ENCODE assay signal across 18 cellular contexts in the genomic region with DNA sequence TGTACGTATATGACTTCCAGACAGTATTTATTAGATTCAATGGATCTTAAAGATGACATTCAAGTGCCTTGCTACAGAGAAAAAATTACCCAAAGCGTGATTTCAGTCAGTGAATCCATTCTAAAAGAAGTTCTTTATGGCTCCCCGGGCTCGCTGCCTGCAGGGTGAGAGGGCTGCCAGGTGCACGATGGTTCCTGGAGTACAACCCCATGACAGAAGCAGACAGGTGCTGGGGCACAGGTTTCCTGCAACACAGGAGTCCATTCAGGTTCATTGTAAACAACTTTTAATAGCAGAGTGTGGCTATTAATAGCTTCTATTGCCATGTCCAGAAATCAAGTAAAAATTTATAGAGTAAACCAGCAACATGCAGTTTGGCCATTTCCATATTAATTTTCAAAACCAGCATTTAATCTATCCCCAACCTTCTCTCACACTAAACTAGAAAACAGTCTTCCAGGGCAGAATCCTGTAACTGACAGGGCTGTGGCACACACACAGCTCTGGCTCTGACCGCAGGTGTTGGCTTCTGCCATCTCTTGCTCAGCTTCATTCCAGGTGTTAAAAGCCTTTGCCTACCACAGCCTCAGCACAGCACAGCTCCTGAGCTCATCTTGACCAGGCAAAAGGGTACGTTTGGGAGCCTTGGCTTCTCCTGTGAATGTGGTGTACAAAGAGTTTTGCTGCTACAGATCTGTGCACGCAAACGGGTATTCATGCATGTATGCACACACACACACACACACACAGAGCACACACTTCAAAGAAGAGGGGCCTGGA.
A peak's percentile ranks its signal among the peaks of the same experiment; 100 is the strongest.
DNase-seq lines count a peak whose midpoint lies in the region; ATAC-seq and TF ChIP-seq lines count a peak whose summit lies in the region.
"Had no signal": no experiment of that assay in that cellular context is flagged by ENCODE, and none has a peak within 500 bp of the region (broad histone marks: within the 10 kb centered on the region; RNA-seq: fewer than 3 reads in every experiment).

No MANE protein-coding gene starts in this region.

- peaks cover 65% of the 10 kb centered on the region for H3K36me3 Mint-ChIP-seq in nephron progenitor cell (ENCODE audit: low read depth)
- H3K36me3 Mint-ChIP-seq in activated T-helper 2 cell treated with anti-CD3 and anti-CD28 coated beads, Interferon-gamma antibody, Interleukin-2, Interleukin-4, amounts not matched to agents 10 μg/mL and 5 μg/mL and 100 μg/mL, durations not matched to agents 14 hours and 24 hours and 36 hours (ENCODE audit: low read depth): no peaks in the 10 kb centered on the region

- H3K4me3 Mint-ChIP-seq in nephron progenitor cell: no peak overlapping the region
- no peak overlapping the region for H3K4me3 Mint-ChIP-seq in activated T-helper 2 cell treated with anti-CD3 and anti-CD28 coated beads, Interferon-gamma antibody, Interleukin-2, Interleukin-4, amounts not matched to agents 10 μg/mL and 5 μg/mL and 100 μg/mL, durations not matched to agents 14 hours and 24 hours and 36 hours (ENCODE audit: low read depth)
- H3K4me3 Mint-ChIP-seq: activated T-helper 17 cell treated with anti-CD3 and anti-CD28 coated beads, Interleukin-2, amount 50 U/mL, for 72 hours had no signal

- H3K27ac Mint-ChIP-seq in nephron progenitor cell: peak overlapping the region; percentile 71
- H3K27ac Mint-ChIP-seq in activated T-helper 2 cell treated with anti-CD3 and anti-CD28 coated beads, Interferon-gamma antibody, Interleukin-2, Interleukin-4, amounts not matched to agents 10 μg/mL and 5 μg/mL and 100 μg/mL, durations not matched to agents 14 hours and 24 hours and 36 hours: no peak overlapping the region
- H3K27ac Mint-ChIP-seq: activated T-helper 17 cell treated with anti-CD3 and anti-CD28 coated beads, Interleukin-2, amount 50 U/mL, for 72 hours had no signal

- peaks cover 13% of the 10 kb centered on the region for H3K9me3 Mint-ChIP-seq in nephron progenitor cell
- H3K9me3 Mint-ChIP-seq in activated T-helper 2 cell treated with anti-CD3 and anti-CD28 coated beads, Interferon-gamma antibody, Interleukin-2, Interleukin-4, amounts not matched to agents 10 μg/mL and 5 μg/mL and 100 μg/mL, durations not matched to agents 14 hours and 24 hours and 36 hours: no peaks in the 10 kb centered on the region
- H3K9me3 Mint-ChIP-seq: activated T-helper 17 cell treated with anti-CD3 and anti-CD28 coated beads, Interleukin-2, amount 50 U/mL, for 72 hours had no signal

- intact Hi-C loops in activated T-helper 2 cell treated with anti-CD3 and anti-CD28 coated beads, Interferon-gamma antibody, Interleukin-2, Interleukin-4, amounts not matched to agents 10 μg/mL and 5 μg/mL and 100 μg/mL, durations not matched to agents 14 hours and 24 hours and 36 hours (cut with micrococcal nuclease): no loop called here

- DNase-seq in DMS79 treated with DMSO at 0.1 percent for 48 hours (lab: John Stamatoyannopoulos, UW) (peak; percentile 73), NCI-H2029 (lab: John Stamatoyannopoulos, UW) (peak; percentile 50), NCI-H69 (lab: John Stamatoyannopoulos, UW) (peak; percentile 65), nephron progenitor cell (no peak), hypothalamus (lab: John Stamatoyannopoulos, UW) (no peak), G401 (ENCODE audit: low spot score) (no peak)
- no peak for DNase-seq in activated T-helper 2 cell treated with anti-CD3 and anti-CD28 coated beads, Interferon-gamma antibody, Interleukin-2, Interleukin-4, amounts not matched to agents 10 μg/mL and 5 μg/mL and 100 μg/mL, durations not matched to agents 14 hours and 24 hours and 36 hours (ENCODE audit: low spot score)
- DNase-seq: activated CD4-positive, alpha-beta T cell treated with anti-CD3 and anti-CD28 coated beads for 1 hour; GOT3; Kasumi-1; left colon; midbrain; NCI-H2227 treated with DMSO at 0.1 percent for 48 hours; OCI-M1; stimulated activated CD4-positive, alpha-beta T cell treated with anti-CD3 and anti-CD28 coated beads, Interleukin-12 subunit alpha, Interleukin-12 subunit beta, amount 100 ng/mL, for 4 hours; T1000 had no signal

- TF ChIP-seq CTCF in nephron progenitor cell (IDR thresholded peaks at IDR 0.05): no peak

- no peak for ATAC-seq in GM21390 (IDR thresholded peaks at IDR 0.05; ENCODE audit: unreplicated experiment)
- ATAC-seq: activated T-helper 17 cell treated with anti-CD3 and anti-CD28 coated beads, Interleukin-2, amount 50 U/mL, for 72 hours; left colon had no signal

- H3K4me1 Mint-ChIP-seq in nephron progenitor cell: peaks cover 9% of the 10 kb centered on the region
- no peaks in the 10 kb centered on the region for H3K4me1 Mint-ChIP-seq in activated T-helper 2 cell treated with anti-CD3 and anti-CD28 coated beads, Interferon-gamma antibody, Interleukin-2, Interleukin-4, amounts not matched to agents 10 μg/mL and 5 μg/mL and 100 μg/mL, durations not matched to agents 14 hours and 24 hours and 36 hours (ENCODE audit: low read depth)
- H3K4me1 Mint-ChIP-seq: activated T-helper 17 cell treated with anti-CD3 and anti-CD28 coated beads, Interleukin-2, amount 50 U/mL, for 72 hours had no signal

- peaks cover 3% of the 10 kb centered on the region for H3K27me3 Mint-ChIP-seq in nephron progenitor cell (ENCODE audit: low read depth, poor library complexity)
- no peaks in the 10 kb centered on the region for H3K27me3 Mint-ChIP-seq in activated T-helper 2 cell treated with anti-CD3 and anti-CD28 coated beads, Interferon-gamma antibody, Interleukin-2, Interleukin-4, amounts not matched to agents 10 μg/mL and 5 μg/mL and 100 μg/mL, durations not matched to agents 14 hours and 24 hours and 36 hours (ENCODE audit: low read depth)

- in situ Hi-C loops in G401 (cut with HindIII; ENCODE audit: low sequenced_read_pairs): no loop called here

Comparison
In these comparisons a context has a peak if more than half of its experiments do, and no peak if none do; other contexts are left out.
1. DNase-seq: peak in DMS79 treated with DMSO at 0.1 percent for 48 hours (single experiment), NCI-H2029 (single experiment) and NCI-H69 (single experiment); none in nephron progenitor cell (single experiment), hypothalamus (0 of 51), activated T-helper 2 cell treated with anti-CD3 and anti-CD28 coated beads, Interferon-gamma antibody, Interleukin-2, Interleukin-4, amounts not matched to agents 10 μg/mL and 5 μg/mL and 100 μg/mL, durations not matched to agents 14 hours and 24 hours and 36 hours (single experiment) and G401 (single experiment).